ENCODE assay signal across 1 cellular context in the genomic region with DNA sequence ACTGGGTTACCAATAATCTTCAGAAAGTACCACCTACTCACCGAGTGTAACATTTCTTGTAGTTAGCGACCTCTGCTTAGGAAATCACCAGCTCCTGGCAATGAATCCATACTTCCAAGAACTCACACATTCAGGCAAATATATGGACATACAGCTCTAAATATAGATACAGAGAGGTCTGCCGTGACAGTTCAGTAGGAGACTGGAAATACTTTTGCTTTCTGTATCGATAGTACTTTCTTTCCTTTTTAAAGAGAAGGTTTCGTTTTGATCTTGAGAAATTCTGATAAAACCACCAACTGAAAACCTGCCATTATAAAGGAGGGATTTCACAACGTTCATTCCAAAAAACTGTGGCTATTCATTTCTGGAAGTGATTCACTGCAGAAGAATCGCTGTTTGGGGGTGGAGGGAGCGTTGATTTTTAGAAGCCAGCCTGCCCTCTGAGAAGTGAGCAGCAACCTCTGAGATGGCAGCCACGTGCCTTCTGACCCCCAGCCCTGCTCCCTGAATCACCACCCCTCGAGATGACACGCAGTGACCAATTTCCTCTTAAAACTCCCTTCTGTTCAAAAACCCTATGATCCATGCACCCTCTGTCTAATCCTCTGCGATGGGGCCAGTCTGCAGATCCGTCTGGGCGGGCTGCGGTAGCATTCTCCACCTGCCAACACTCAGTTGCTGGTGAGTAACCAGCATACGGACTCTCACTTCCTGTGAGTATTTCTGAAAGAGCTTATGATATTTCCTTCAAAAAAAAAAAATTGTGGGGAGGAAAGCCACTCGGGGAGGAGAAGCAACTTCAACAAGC.
TF ChIP-seq lines count a peak whose summit lies in the region.

No MANE protein-coding gene starts in this region.

TF ChIP-seq in HEK293, 187 proteins besides CTCF, POLR2A, EP300 and RAD21 (continued from another document):
- TF ChIP-seq, protein P1, sequence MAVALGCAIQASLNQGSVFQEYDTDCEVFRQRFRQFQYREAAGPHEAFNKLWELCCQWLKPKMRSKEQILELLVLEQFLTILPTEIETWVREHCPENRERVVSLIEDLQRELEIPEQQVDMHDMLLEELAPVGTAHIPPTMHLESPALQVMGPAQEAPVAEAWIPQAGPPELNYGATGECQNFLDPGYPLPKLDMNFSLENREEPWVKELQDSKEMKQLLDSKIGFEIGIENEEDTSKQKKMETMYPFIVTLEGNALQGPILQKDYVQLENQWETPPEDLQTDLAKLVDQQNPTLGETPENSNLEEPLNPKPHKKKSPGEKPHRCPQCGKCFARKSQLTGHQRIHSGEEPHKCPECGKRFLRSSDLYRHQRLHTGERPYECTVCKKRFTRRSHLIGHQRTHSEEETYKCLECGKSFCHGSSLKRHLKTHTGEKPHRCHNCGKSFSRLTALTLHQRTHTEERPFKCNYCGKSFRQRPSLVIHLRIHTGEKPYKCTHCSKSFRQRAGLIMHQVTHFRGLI (tag by site-specific recombination; IDR thresholded peaks at IDR 0.05): 0 out of 2 replicates have a peak, but pooled peaks have one; percentile 16
- no peak for TF ChIP-seq ZNF623 (tag by site-specific recombination; IDR thresholded peaks at IDR 0.05)
- 0 out of 2 replicates have a peak, but pooled peaks have one; percentile 55 for TF ChIP-seq ZNF501 (tag by site-specific recombination; IDR thresholded peaks at IDR 0.05)
- TF ChIP-seq KLF1 (tag by site-specific recombination; IDR thresholded peaks at IDR 0.05): no peak
- no peak for TF ChIP-seq ZBTB7A (tag by site-specific recombination; IDR thresholded peaks at IDR 0.05; ENCODE audit: low read depth)
- TF ChIP-seq ZBTB17 (tag by site-specific recombination; IDR thresholded peaks at IDR 0.05): peak; percentile 57
- peak; percentile 65 for TF ChIP-seq GLIS2 (tag by site-specific recombination; IDR thresholded peaks at IDR 0.05)
- TF ChIP-seq ZEB2 (tag by site-specific recombination; IDR thresholded peaks at IDR 0.05): 0 out of 2 replicates have a peak, but pooled peaks have one; percentile 34
- TF ChIP-seq, protein P2, sequence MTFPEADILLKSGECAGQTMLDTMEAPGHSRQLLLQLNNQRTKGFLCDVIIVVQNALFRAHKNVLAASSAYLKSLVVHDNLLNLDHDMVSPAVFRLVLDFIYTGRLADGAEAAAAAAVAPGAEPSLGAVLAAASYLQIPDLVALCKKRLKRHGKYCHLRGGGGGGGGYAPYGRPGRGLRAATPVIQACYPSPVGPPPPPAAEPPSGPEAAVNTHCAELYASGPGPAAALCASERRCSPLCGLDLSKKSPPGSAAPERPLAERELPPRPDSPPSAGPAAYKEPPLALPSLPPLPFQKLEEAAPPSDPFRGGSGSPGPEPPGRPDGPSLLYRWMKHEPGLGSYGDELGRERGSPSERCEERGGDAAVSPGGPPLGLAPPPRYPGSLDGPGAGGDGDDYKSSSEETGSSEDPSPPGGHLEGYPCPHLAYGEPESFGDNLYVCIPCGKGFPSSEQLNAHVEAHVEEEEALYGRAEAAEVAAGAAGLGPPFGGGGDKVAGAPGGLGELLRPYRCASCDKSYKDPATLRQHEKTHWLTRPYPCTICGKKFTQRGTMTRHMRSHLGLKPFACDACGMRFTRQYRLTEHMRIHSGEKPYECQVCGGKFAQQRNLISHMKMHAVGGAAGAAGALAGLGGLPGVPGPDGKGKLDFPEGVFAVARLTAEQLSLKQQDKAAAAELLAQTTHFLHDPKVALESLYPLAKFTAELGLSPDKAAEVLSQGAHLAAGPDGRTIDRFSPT (tag by site-specific recombination; IDR thresholded peaks at IDR 0.05): peak; percentile 35; the same call in 1 of the 2 replicates
- no peak for TF ChIP-seq ZNF138 (tag by site-specific recombination; IDR thresholded peaks at IDR 0.05; ENCODE audit: borderline replicate concordance)
- no peak for TF ChIP-seq ZNF112 (tag by site-specific recombination; IDR thresholded peaks at IDR 0.05)
- TF ChIP-seq BCL11A (tag by site-specific recombination; IDR thresholded peaks at IDR 0.05; ENCODE audit: low read depth): 0 out of 2 replicates have a peak, but pooled peaks have one; percentile 51
- TF ChIP-seq ZNF366 (tag by site-specific recombination; conservative IDR thresholded peaks at IDR 0.05): 0 out of 2 replicates have a peak, but pooled peaks have one; percentile 19
- peak; percentile 72 for TF ChIP-seq WT1 (tag by site-specific recombination; IDR thresholded peaks at IDR 0.05)
- 0 out of 2 replicates have a peak, but pooled peaks have one; percentile 36 for TF ChIP-seq ZBTB48 (tag by site-specific recombination; IDR thresholded peaks at IDR 0.05)
